8 cellular contexts compared by ENCODE assay signal in the genomic region with DNA sequence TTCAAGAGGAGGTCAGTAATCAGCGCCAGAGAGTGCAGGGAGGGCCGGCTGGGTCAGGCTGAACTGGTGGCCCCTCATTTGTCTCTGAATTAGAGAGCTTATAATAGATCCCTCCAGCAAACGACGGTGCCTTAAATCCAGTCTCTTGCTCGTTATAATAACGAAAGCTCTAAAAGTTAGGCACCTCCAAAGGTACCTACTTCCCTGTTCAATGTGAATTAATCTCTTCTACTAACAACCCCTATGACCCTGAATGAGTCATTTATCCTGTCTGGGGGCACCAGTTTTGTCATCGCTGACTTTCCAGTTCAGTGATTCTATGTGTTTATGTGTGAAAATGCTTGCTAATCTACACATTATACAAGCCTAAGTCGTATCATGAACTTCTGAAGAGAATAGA. TPM values are rescaled to one million over a fixed set of nuclear protein-coding genes. Genes with fewer than 3 reads are reported as not detected.
DNase-seq lines count a peak whose midpoint lies in the region; ATAC-seq, FAIRE-seq and TF ChIP-seq lines count a peak whose summit lies in the region.

No MANE protein-coding gene starts in this region.

- peak; percentile 33 for DNase-seq in activated CD8-positive, alpha-beta memory T cell treated with anti-CD3 and anti-CD28 coated beads, Interleukin-2, amount 50 U/mL, for 4 hours
- no peak for DNase-seq in activated CD8-positive, alpha-beta memory T cell treated with anti-CD3 and anti-CD28 coated beads for 24 hours
- DNase-seq in WTC11 (ENCODE audit: low spot score) = no peak
- DNase-seq in glutamatergic neuron = no peak
- peak; percentile 31 for DNase-seq in stimulated activated naive CD8-positive, alpha-beta T cell treated with anti-CD3 and anti-CD28 coated beads, Interleukin-15, Interleukin-2, amounts not matched to agents 100 U/mL and 50 U/mL, for 24 hours
- DNase-seq in D721Med (ENCODE audit: insufficient read length, low spot score) = no peak

- no peak for TF ChIP-seq CTCF in WTC11 (IDR thresholded peaks at IDR 0.05)
- no peak for TF ChIP-seq CTCF in glutamatergic neuron (IDR thresholded peaks at IDR 0.05; ENCODE audit: partially characterized antibody, unreplicated experiment)
- no peak for TF ChIP-seq CTCF in D721Med (IDR thresholded peaks at IDR 0.05; ENCODE audit: insufficient read depth, missing control alignments)

- no peak for ATAC-seq in WTC11
- ATAC-seq in stimulated activated naive CD8-positive, alpha-beta T cell treated with anti-CD3 and anti-CD28 coated beads, Interleukin-15, Interleukin-2, amounts not matched to agents 100 U/mL and 50 U/mL, for 24 hours = peak; percentile 4
- ATAC-seq in GM19035 (IDR thresholded peaks at IDR 0.05; ENCODE audit: unreplicated experiment) = no peak
- no peak for ATAC-seq in GM21526 (IDR thresholded peaks at IDR 0.05; ENCODE audit: low FRiP score, unreplicated experiment)

- CTCF ChIA-PET in WTC11 (lab: Charles Lee) = interaction anchor here (2.3 kb wide), 1 partner anchor 30 kb away, joined by 8 read pairs; no protein-coding TSS in a partner anchor

- H3K27ac Mint-ChIP-seq in WTC11 = no peak overlapping the region
- H3K27ac Mint-ChIP-seq in glutamatergic neuron (ENCODE audit: unreplicated experiment) = no peak overlapping the region

- FAIRE-seq in D721Med (lab: Jason Lieb, UNC) = no peak

- H3K9me3 Mint-ChIP-seq in WTC11 (no peaks in the 10 kb centered on the region), glutamatergic neuron (ENCODE audit: unreplicated experiment) (peaks cover 20% of the 10 kb centered on the region)

- POLR2A ChIA-PET in WTC11 (lab: Charles Lee) = no interaction called here

- H3K4me3 Mint-ChIP-seq in WTC11 (peak overlapping the region; percentile 88), glutamatergic neuron (ENCODE audit: unreplicated experiment) (peak overlapping the region; percentile 97)

- H3K27me3 Mint-ChIP-seq in WTC11 (ENCODE audit: low read depth) = peaks cover 58% of the 10 kb centered on the region
- peaks cover 16% of the 10 kb centered on the region for H3K27me3 Mint-ChIP-seq in glutamatergic neuron (ENCODE audit: unreplicated experiment)

- no peaks in the 10 kb centered on the region for H3K36me3 Mint-ChIP-seq in WTC11
- peaks cover 5% of the 10 kb centered on the region for H3K36me3 Mint-ChIP-seq in glutamatergic neuron (ENCODE audit: unreplicated experiment)

- peaks cover 40% of the 10 kb centered on the region for H3K4me1 Mint-ChIP-seq in WTC11
- H3K4me1 Mint-ChIP-seq in glutamatergic neuron (ENCODE audit: low read depth, unreplicated experiment) = peaks cover 24% of the 10 kb centered on the region

TF ChIP-seq in WTC11, 78 proteins besides CTCF, POLR2A, EP300 and RAD21 (continues in another document):
- no peak for TF ChIP-seq ZNF532 (CRISPR knock-in tag; IDR thresholded peaks at IDR 0.05; ENCODE audit: borderline replicate concordance)
- no peak for TF ChIP-seq EMX1 (CRISPR knock-in tag; IDR thresholded peaks at IDR 0.05)
- no peak for TF ChIP-seq JAZF1 (CRISPR knock-in tag; IDR thresholded peaks at IDR 0.05)
- no peak for TF ChIP-seq JUN (CRISPR knock-in tag; IDR thresholded peaks at IDR 0.05)
- TF ChIP-seq FOXP1 (CRISPR knock-in tag; IDR thresholded peaks at IDR 0.05; ENCODE audit: borderline replicate concordance) = no peak
- no peak for TF ChIP-seq GTF2I (CRISPR knock-in tag; conservative IDR thresholded peaks at IDR 0.05)
- TF ChIP-seq, protein P1, sequence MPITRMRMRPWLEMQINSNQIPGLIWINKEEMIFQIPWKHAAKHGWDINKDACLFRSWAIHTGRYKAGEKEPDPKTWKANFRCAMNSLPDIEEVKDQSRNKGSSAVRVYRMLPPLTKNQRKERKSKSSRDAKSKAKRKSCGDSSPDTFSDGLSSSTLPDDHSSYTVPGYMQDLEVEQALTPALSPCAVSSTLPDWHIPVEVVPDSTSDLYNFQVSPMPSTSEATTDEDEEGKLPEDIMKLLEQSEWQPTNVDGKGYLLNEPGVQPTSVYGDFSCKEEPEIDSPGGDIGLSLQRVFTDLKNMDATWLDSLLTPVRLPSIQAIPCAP (CRISPR knock-in tag; IDR thresholded peaks at IDR 0.05) = no peak
- TF ChIP-seq, protein P2, sequence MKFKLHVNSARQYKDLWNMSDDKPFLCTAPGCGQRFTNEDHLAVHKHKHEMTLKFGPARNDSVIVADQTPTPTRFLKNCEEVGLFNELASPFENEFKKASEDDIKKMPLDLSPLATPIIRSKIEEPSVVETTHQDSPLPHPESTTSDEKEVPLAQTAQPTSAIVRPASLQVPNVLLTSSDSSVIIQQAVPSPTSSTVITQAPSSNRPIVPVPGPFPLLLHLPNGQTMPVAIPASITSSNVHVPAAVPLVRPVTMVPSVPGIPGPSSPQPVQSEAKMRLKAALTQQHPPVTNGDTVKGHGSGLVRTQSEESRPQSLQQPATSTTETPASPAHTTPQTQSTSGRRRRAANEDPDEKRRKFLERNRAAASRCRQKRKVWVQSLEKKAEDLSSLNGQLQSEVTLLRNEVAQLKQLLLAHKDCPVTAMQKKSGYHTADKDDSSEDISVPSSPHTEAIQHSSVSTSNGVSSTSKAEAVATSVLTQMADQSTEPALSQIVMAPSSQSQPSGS (CRISPR knock-in tag; IDR thresholded peaks at IDR 0.05; ENCODE audit: borderline replicate concordance, low read depth) = no peak
- no peak for TF ChIP-seq ZNF281 (CRISPR knock-in tag; IDR thresholded peaks at IDR 0.05)
- TF ChIP-seq FOXJ3 (CRISPR knock-in tag; IDR thresholded peaks at IDR 0.05; ENCODE audit: borderline replicate concordance) = no peak
- no peak for TF ChIP-seq TEAD1 (CRISPR knock-in tag; IDR thresholded peaks at IDR 0.05)
- no peak for TF ChIP-seq ZNF263 (CRISPR knock-in tag; IDR thresholded peaks at IDR 0.05; ENCODE audit: low read depth)

RNA-seq across cellular contexts. Expression of gene ZSWIM6, which starts 2.3 kb away (rescaled TPM):
- total RNA-seq in WTC11 (2021) (12.5 to 14.0 TPM (median 12.7 TPM) in 3 replicates), glutamatergic neuron (ENCODE audit: unreplicated experiment) (50.2 TPM)

Comparison
In these comparisons a context has a peak if more than half of its experiments do, and no peak if none do; other contexts are left out.
1. DNase-seq: peak in activated CD8-positive, alpha-beta memory T cell treated with anti-CD3 and anti-CD28 coated beads, Interleukin-2, amount 50 U/mL, for 4 hours (single experiment) and stimulated activated naive CD8-positive, alpha-beta T cell treated with anti-CD3 and anti-CD28 coated beads, Interleukin-15, Interleukin-2, amounts not matched to agents 100 U/mL and 50 U/mL, for 24 hours (single experiment); none in activated CD8-positive, alpha-beta memory T cell treated with anti-CD3 and anti-CD28 coated beads for 24 hours (single experiment), WTC11 (single experiment), glutamatergic neuron (single experiment) and D721Med (single experiment).